ENCODE assay signal across 10 cellular contexts in genomic region chr17:34580685-34581445, GRCh38. TPM values are rescaled to one million over a fixed set of nuclear protein-coding genes. Genes with fewer than 3 reads are reported as not detected.
DNase-seq lines count a peak whose midpoint lies in the region; ATAC-seq and TF ChIP-seq lines count a peak whose summit lies in the region.
"Had no signal": no experiment of that assay in that cellular context is flagged by ENCODE, and none has a peak within 500 bp of the region (broad histone marks: within the 10 kb centered on the region; RNA-seq: fewer than 3 reads in every experiment).

No MANE protein-coding gene starts in this region.

- no peak overlapping the region for H3K27ac ChIP-seq in gastroesophageal sphincter

- no peaks in the 10 kb centered on the region for H3K9me3 Mint-ChIP-seq in stimulated activated memory B cell treated with anti-CD40 and anti-IgM and Interleukin-4, amounts not matched to agents 10 μg/mL and 1 μg/mL and 100 μg/mL, for 72 hours

- no peak for TF ChIP-seq EP300 in gastroesophageal sphincter (IDR thresholded peaks at IDR 0.05)

- TF ChIP-seq CTCF in gastroesophageal sphincter (IDR thresholded peaks at IDR 0.05): no peak

- H3K36me3 Mint-ChIP-seq in stimulated activated memory B cell treated with anti-CD40 and anti-IgM and Interleukin-4, amounts not matched to agents 10 μg/mL and 1 μg/mL and 100 μg/mL, for 72 hours: no peaks in the 10 kb centered on the region

- H3K9ac ChIP-seq in iPS-15b (ENCODE audit: low read depth, low read length): no peak overlapping the region

- H3K36me3 ChIP-seq in iPS-15b (ENCODE audit: control insufficient read depth, insufficient read depth, low read length) (no peaks in the 10 kb centered on the region), gastroesophageal sphincter (no peaks in the 10 kb centered on the region)

- peaks cover 15% of the 10 kb centered on the region for H3K4me1 ChIP-seq in iPS-15b (ENCODE audit: control insufficient read depth, insufficient read depth, low read length)
- peaks cover 0 to 40% (median 33%) of the 10 kb centered on the region in 3 donors for H3K4me1 ChIP-seq in gastroesophageal sphincter

- peaks cover 23% of the 10 kb centered on the region for H3K4me1 Mint-ChIP-seq in stimulated activated memory B cell treated with anti-CD40 and anti-IgM and Interleukin-4, amounts not matched to agents 10 μg/mL and 1 μg/mL and 100 μg/mL, for 72 hours

- TF ChIP-seq POLR2A in gastroesophageal sphincter (IDR thresholded peaks at IDR 0.05): no peak

- H3K27ac Mint-ChIP-seq in stimulated activated memory B cell treated with anti-CD40 and anti-IgM and Interleukin-4, amounts not matched to agents 10 μg/mL and 1 μg/mL and 100 μg/mL, for 72 hours: no peak overlapping the region

- DNase-seq in NCI-H2227 (lab: John Stamatoyannopoulos, UW; ENCODE audit: unreplicated experiment) (peak; percentile 36), NCI-H2227 treated with DMSO at 0.1 percent for 48 hours (lab: John Stamatoyannopoulos, UW) (no peak), SK-N-DZ (ENCODE audit: low spot score) (peak; percentile 47), mesenteric fat pad (ENCODE audit: low spot score) (no peak)
- DNase-seq in activated effector memory CD4-positive, alpha-beta T cell treated with Interleukin-2 at 50 U/mL for 16 hours: no peak
- DNase-seq: activated CD4-positive, CD25-positive, alpha-beta regulatory T cell; Kasumi-1 had no signal

- 0% methylated on average over 1 of the region's 71 CpGs; no CpG with 5 or more reads in 1 of the 2 donors for WGBS in gastroesophageal sphincter (ENCODE audit: low coverage in 1 of 2), 2 donors

- peak overlapping the region; percentile 63 for H3K4me3 ChIP-seq in iPS-15b (ENCODE audit: low read depth, low read length)
- H3K4me3 ChIP-seq in gastroesophageal sphincter: peak overlapping the region in 1 of 2 donors; percentile 64

- no peaks in the 10 kb centered on the region for H3K9me3 ChIP-seq in iPS-15b (ENCODE audit: control insufficient read depth, insufficient read depth, low read length)
- no peaks in the 10 kb centered on the region for H3K9me3 ChIP-seq in gastroesophageal sphincter

- H3K27me3 ChIP-seq in iPS-15b (ENCODE audit: control insufficient read depth, insufficient read depth, low read length): peaks cover 100% of the 10 kb centered on the region
- peaks cover 100% of the 10 kb centered on the region for H3K27me3 ChIP-seq in gastroesophageal sphincter

- ATAC-seq in stimulated activated memory B cell treated with anti-CD40 and anti-IgM and Interleukin-4, amounts not matched to agents 10 μg/mL and 1 μg/mL and 100 μg/mL, for 72 hours: no peak
- ATAC-seq in gastroesophageal sphincter: no peak

- peak overlapping the region; percentile 56 for H3K4me3 Mint-ChIP-seq in stimulated activated memory B cell treated with anti-CD40 and anti-IgM and Interleukin-4, amounts not matched to agents 10 μg/mL and 1 μg/mL and 100 μg/mL, for 72 hours

- peaks cover 97% of the 10 kb centered on the region for H3K27me3 Mint-ChIP-seq in stimulated activated memory B cell treated with anti-CD40 and anti-IgM and Interleukin-4, amounts not matched to agents 10 μg/mL and 1 μg/mL and 100 μg/mL, for 72 hours

RNA-seq across cellular contexts. Expression of gene TMEM132E, which starts 1.5 kb away (rescaled TPM):
- polyA plus RNA-seq in SK-N-DZ (2014; cell fraction: cytosol; rRNA removed): 17.8 and 23.5 TPM in 2 replicates
- 29.9 and 41.7 TPM in 2 replicates for polyA plus RNA-seq in SK-N-DZ (2014; cell fraction: nucleus; rRNA removed)
- total RNA-seq in gastroesophageal sphincter (under 1 TPM in 2 of 4 donors, not detected in 2; 0.12 to 0.47 TPM), mesenteric fat pad (0.16 TPM)

Comparison
In these comparisons a context has a peak if more than half of its experiments do, and no peak if none do; other contexts are left out.
1. DNase-seq: peak in NCI-H2227 (single experiment) and SK-N-DZ (single experiment); none in NCI-H2227 treated with DMSO at 0.1 percent for 48 hours (single experiment), activated effector memory CD4-positive, alpha-beta T cell treated with Interleukin-2 at 50 U/mL for 16 hours (single experiment) and mesenteric fat pad (single experiment).